10 cellular contexts compared by ENCODE assay signal in genomic region chr2:189222440-189222839, GRCh38. TPM values are rescaled to one million over a fixed set of nuclear protein-coding genes. Genes with fewer than 3 reads are reported as not detected.
DNase-seq lines count a peak whose midpoint lies in the region; ATAC-seq, FAIRE-seq and TF ChIP-seq lines count a peak whose summit lies in the region.
"Had no signal": no experiment of that assay in that cellular context is flagged by ENCODE, and none has a peak within 500 bp of the region (broad histone marks: within the 10 kb centered on the region; RNA-seq: fewer than 3 reads in every experiment).

No MANE protein-coding gene starts in this region.

- H2AK5ac ChIP-seq in neuronal stem cell (ENCODE audit: low read depth, low read length): no peak overlapping the region

- no peak overlapping the region for H2BK5ac ChIP-seq in neuronal stem cell (ENCODE audit: low read length)

- H3K14ac ChIP-seq in neuronal stem cell (ENCODE audit: low read length): no peak overlapping the region

- TF ChIP-seq CTCF in left ventricle myocardium inferior (IDR thresholded peaks at IDR 0.05; ENCODE audit: borderline replicate concordance): no peak
- TF ChIP-seq CTCF in esophagus muscularis mucosa (IDR thresholded peaks at IDR 0.05): no peak

- no peak overlapping the region for H3K4me3 ChIP-seq in left ventricle myocardium inferior
- no peak overlapping the region for H3K4me3 ChIP-seq in small intestine (ENCODE audit: low read depth in 1 of 2, low read length in 2 of 2)
- no peak overlapping the region for H3K4me3 ChIP-seq in neuronal stem cell (ENCODE audit: low read length in 2 of 2)
- no peak overlapping the region for H3K4me3 ChIP-seq in esophagus muscularis mucosa

- H3K36me3 ChIP-seq in left ventricle myocardium inferior (no peaks in the 10 kb centered on the region), small intestine (ENCODE audit: control insufficient read depth in 2 of 2, insufficient read depth in 2 of 2, low read length in 2 of 2) (no peaks in the 10 kb centered on the region), neuronal stem cell (replicated peaks in 1 of 2; ENCODE audit: control insufficient read depth in 2 of 2, insufficient read depth in 2 of 2, low read length in 2 of 2) (no peaks in the 10 kb centered on the region), esophagus muscularis mucosa (no peaks in the 10 kb centered on the region)

- H3K27me3 ChIP-seq in left ventricle myocardium inferior (ENCODE audit: low read depth) (no peaks in the 10 kb centered on the region), small intestine (ENCODE audit: control insufficient read depth in 2 of 2, insufficient read depth in 2 of 2, low read length in 2 of 2) (no peaks in the 10 kb centered on the region), neuronal stem cell (ENCODE audit: control insufficient read depth in 3 of 3, insufficient read depth in 3 of 3, low read depth in 1 of 3, low read length in 3 of 3) (no peaks in the 10 kb centered on the region), esophagus muscularis mucosa (no peaks in the 10 kb centered on the region)

- no peak overlapping the region for H2BK120ac ChIP-seq in neuronal stem cell (ENCODE audit: low read depth, low read length)

- H4K91ac ChIP-seq in neuronal stem cell (ENCODE audit: low read depth, low read length, poor library complexity): no peak overlapping the region

- H3K9me3 ChIP-seq in left ventricle myocardium inferior (replicated peaks) (peaks cover 5% of the 10 kb centered on the region), small intestine (ENCODE audit: control insufficient read depth, low read depth) (no peaks in the 10 kb centered on the region), neuronal stem cell (replicated peaks in 1 of 2; ENCODE audit: control insufficient read depth in 2 of 2, insufficient read depth in 1 of 2, low read depth in 1 of 2, low read length in 2 of 2) (no peaks in the 10 kb centered on the region), esophagus muscularis mucosa (no peaks in the 10 kb centered on the region)

- TF ChIP-seq EP300 in esophagus muscularis mucosa (IDR thresholded peaks at IDR 0.05): no peak

- WGBS in small intestine, 3 donors: 7 to 28% (median 28%) methylated on average over 3 of the region's 3 CpGs
- WGBS in neuronal stem cell (ENCODE audit: extremely low coverage in 2 of 2, insufficient read length in 2 of 2, insufficient replicate concordance in 1 of 2), 2 donors: no CpG with 5 or more reads among the region's 3 CpGs
- 45% methylated on average over 3 of the region's 3 CpGs for WGBS in esophagus muscularis mucosa

- DNase-seq in LHCN-M2 (ENCODE audit: low read depth): peak; percentile 85
- DNase-seq in T1000 (lab: John Stamatoyannopoulos, UW): peak; percentile 1
- peak; percentile 13 for DNase-seq in left ventricle myocardium inferior
- peak; percentile 53 for DNase-seq in small intestine
- DNase-seq in neuronal stem cell (ENCODE audit: low spot score): no peak
- DNase-seq in stimulated activated naive CD8-positive, alpha-beta T cell treated with anti-CD3 and anti-CD28 coated beads, Interleukin-15, Interleukin-2, amounts not matched to agents 100 U/mL and 50 U/mL, for 24 hours: no peak
- no peak for DNase-seq in esophagus muscularis mucosa (ENCODE audit: extremely low spot score)
- DNase-seq: NCI-H2081 treated with DMSO at 0.1 percent for 48 hours, occipital lobe had no signal

- H3K4ac ChIP-seq in neuronal stem cell (ENCODE audit: low read length): no peak overlapping the region

- no peak overlapping the region for H2BK15ac ChIP-seq in neuronal stem cell (ENCODE audit: low read length)

- H3K79me1 ChIP-seq in neuronal stem cell (ENCODE audit: low read depth, low read length): no peaks in the 10 kb centered on the region

- no peak for TF ChIP-seq POLR2A in esophagus muscularis mucosa (IDR thresholded peaks at IDR 0.05; ENCODE audit: low read depth)

- peaks cover 12% of the 10 kb centered on the region for H3K4me1 ChIP-seq in left ventricle myocardium inferior
- H3K4me1 ChIP-seq in small intestine (ENCODE audit: control insufficient read depth in 2 of 2, insufficient read depth in 1 of 2, low read depth in 1 of 2, low read length in 1 of 2): peaks cover 0 to 4% of the 10 kb centered on the region in 2 donors
- H3K4me1 ChIP-seq in neuronal stem cell (ENCODE audit: control insufficient read depth in 2 of 2, insufficient read depth in 1 of 2, low read depth in 1 of 2, low read length in 2 of 2): peaks cover 0 to 3% of the 10 kb centered on the region in 2 donors
- peaks cover 0 to 14% (median 5%) of the 10 kb centered on the region in 4 donors for H3K4me1 ChIP-seq in esophagus muscularis mucosa

- no peak for FAIRE-seq in small intestine (lab: Jason Lieb, UNC)

- no peak overlapping the region for H3K4me2 ChIP-seq in neuronal stem cell (ENCODE audit: insufficient read depth, low read length, poor library complexity, severe bottlenecking)

- no peak overlapping the region for H3K27ac ChIP-seq in left ventricle myocardium inferior (replicated peaks)
- H3K27ac ChIP-seq in small intestine (ENCODE audit: low read depth in 1 of 2, low read length in 1 of 2): no peak overlapping the region
- no peak overlapping the region for H3K27ac ChIP-seq in neuronal stem cell (replicated peaks; ENCODE audit: low read length)
- H3K27ac ChIP-seq in esophagus muscularis mucosa (replicated peaks in 1 of 4): no peak overlapping the region
- H3K27ac ChIP-seq: HL-60 had no signal

- no peak overlapping the region for H3K18ac ChIP-seq in neuronal stem cell (ENCODE audit: low read length)

- no peak overlapping the region for H3K23ac ChIP-seq in neuronal stem cell (ENCODE audit: low read depth, low read length, poor library complexity)

- H4K8ac ChIP-seq in neuronal stem cell (ENCODE audit: low read depth, low read length): no peak overlapping the region

- intact Hi-C loops in left ventricle myocardium inferior (cut with micrococcal nuclease): no loop called here
- intact Hi-C loops in esophagus muscularis mucosa (cut with DNase I): no loop called here

- no peak overlapping the region for H2AFZ ChIP-seq in neuronal stem cell (ENCODE audit: low read length)

- no peak for ATAC-seq in stimulated activated naive CD8-positive, alpha-beta T cell treated with anti-CD3 and anti-CD28 coated beads, Interleukin-15, Interleukin-2, amounts not matched to agents 100 U/mL and 50 U/mL, for 24 hours

- no peak overlapping the region for H3K9ac ChIP-seq in neuronal stem cell (ENCODE audit: low read depth, low read length, poor library complexity)

- no peak overlapping the region for H2BK12ac ChIP-seq in neuronal stem cell (ENCODE audit: low read length)

RNA-seq across cellular contexts. Expression of gene COL5A2, which starts 42.9 kb away (rescaled TPM):
- total RNA-seq in LHCN-M2 (2014; rRNA removed): 187 TPM in 2 replicates
- 95.8 TPM for polyA plus RNA-seq in LHCN-M2 (2012)
- 9.3 TPM for total RNA-seq in left ventricle myocardium inferior
- 10 to 100 TPM in 1 of 3 donors, 1 to 10 TPM in 1, under 1 TPM in 1; 0.45 to 14.2 (median 1.4) TPM for polyA plus RNA-seq in small intestine
- 29.1 TPM for polyA plus RNA-seq in neuronal stem cell (2013, experiment 1 of 2)
- 29.4 TPM for polyA plus RNA-seq in neuronal stem cell (2013, experiment 2 of 2)
- 10 to 100 TPM; 49.9 to 68.5 (median 59.0) TPM for total RNA-seq in esophagus muscularis mucosa

Comparison
In these comparisons a context has a peak if more than half of its experiments do, and no peak if none do; other contexts are left out.
1. DNase-seq: peak in LHCN-M2 (single experiment), T1000 (single experiment), left ventricle myocardium inferior (single experiment) and small intestine (single experiment); none in neuronal stem cell (single experiment), stimulated activated naive CD8-positive, alpha-beta T cell treated with anti-CD3 and anti-CD28 coated beads, Interleukin-15, Interleukin-2, amounts not matched to agents 100 U/mL and 50 U/mL, for 24 hours (single experiment) and esophagus muscularis mucosa (single experiment).